ENCODE assay signal across 9 cellular contexts in genomic region chr19:18653853-18654252, GRCh38.
"Had no signal": no experiment of that assay in that cellular context is flagged by ENCODE, and none has a peak within 500 bp of the region (broad histone marks: within the 10 kb centered on the region; RNA-seq: fewer than 3 reads in every experiment).

No MANE protein-coding gene starts in this region.

- ATAC-seq: HCT116 had no signal

- DNase-seq: GM23248, GOT3, H7, IMR-90, KBM-7 had no signal

- H3K4me1 ChIP-seq: HAP-1 had no signal

- H3K36me3 ChIP-seq: HAP-1 had no signal

- H3K27ac ChIP-seq: GM23248, HL-60, KMS-11 had no signal

- H3K4me3 ChIP-seq: GM23248, HAP-1 had no signal

- H3K9me3 ChIP-seq: HAP-1 had no signal
